In the genomic region with DNA sequence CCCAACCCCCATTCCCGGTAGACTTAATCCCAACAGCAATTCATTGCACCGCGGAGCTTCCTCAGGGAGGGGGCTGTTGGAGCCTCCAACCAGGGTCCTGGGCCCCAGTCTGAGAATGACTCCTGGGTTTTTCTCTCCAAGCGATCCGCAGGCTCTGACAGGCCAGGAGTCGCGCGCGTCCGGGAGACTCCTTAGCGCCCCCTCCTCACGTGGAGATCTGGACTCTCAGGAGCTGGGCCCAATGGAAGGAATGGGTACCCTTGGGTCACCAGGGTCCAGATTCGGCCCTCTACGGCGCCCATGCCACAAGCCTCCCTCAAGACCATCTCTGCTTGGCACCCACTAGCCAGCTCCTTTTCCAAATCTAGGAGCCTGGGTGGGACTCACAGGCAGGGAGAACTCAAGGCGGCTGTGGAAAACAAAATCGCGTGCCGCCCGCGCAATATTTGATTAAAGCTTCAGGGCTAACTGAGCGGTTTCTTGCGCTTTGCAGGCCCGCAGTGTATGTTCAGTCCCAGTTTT, we compare ENCODE assay signal across 10 cellular contexts. TPM values are rescaled to one million over a fixed set of nuclear protein-coding genes. Genes with fewer than 3 reads are reported as not detected.
DNase-seq lines count a peak whose midpoint lies in the region; ATAC-seq, FAIRE-seq and TF ChIP-seq lines count a peak whose summit lies in the region.
"Had no signal": no experiment of that assay in that cellular context is flagged by ENCODE, and none has a peak within 500 bp of the region (broad histone marks: within the 10 kb centered on the region; RNA-seq: fewer than 3 reads in every experiment).

No MANE protein-coding gene starts in this region.

- H3K4me3 ChIP-seq in H1 (ENCODE audit: extremely low read depth in 1 of 4, insufficient read depth in 2 of 4, low read depth in 3 of 4, low read length in 4 of 4) (peak overlapping the region; percentile 36 to 53 (median 42); a peak in 5 of 8 replicates), PC-3 (ENCODE audit: low read length) (no peak overlapping the region)

- H2AFZ ChIP-seq in H1 (ENCODE audit: low read length) (no peak overlapping the region), PC-3 (ENCODE audit: low read length) (no peak overlapping the region)

- DNase-seq in activated naive CD4-positive, alpha-beta T cell treated with anti-CD3 and anti-CD28 coated beads, Interleukin-2, amount 10 ng/mL, durations not matched to agents 7 days and 5 days, result no peak
- DNase-seq in activated naive CD4-positive, alpha-beta T cell (lab: John Stamatoyannopoulos, UW), result no peak
- DNase-seq in H1 (ENCODE audit: low read depth in 1 of 2, low spot score in 2 of 2) (no peak), naive B cell (no peak), type B pancreatic cell (ENCODE audit: extremely low spot score, unreplicated experiment) (no peak), middle frontal gyrus (ENCODE audit: extremely low spot score, low spot score) (no peak), NCI-H2029 treated with DMSO at 0.1 percent for 48 hours (lab: John Stamatoyannopoulos, UW) (no peak), PC-3 (no peak)

- H3K23ac ChIP-seq in H1 (ENCODE audit: insufficient read length), result no peak overlapping the region

- H3K9ac ChIP-seq in H1 (replicated peaks in 1 of 4; ENCODE audit: extremely low read depth in 1 of 4, low read depth in 3 of 4, low read length in 3 of 4) (no peak overlapping the region), PC-3 (ENCODE audit: low read length) (no peak overlapping the region)
- H3K9ac ChIP-seq: BLaER1 treated with 17β-estradiol and CSF1 and Interleukin-3, amounts not matched to agents 10 nM and 100 nM had no signal

- no peak for FAIRE-seq in H1 (lab: Jason Lieb, UNC)

- H2BK120ac ChIP-seq in H1 (replicated peaks; ENCODE audit: low read depth, low read length), result no peak overlapping the region

- peaks cover 7 to 42% (median 30%) of the 10 kb centered on the region in 4 experiments for H3K4me1 ChIP-seq in H1 (replicated peaks in 1 of 4; ENCODE audit: control insufficient read depth in 3 of 4, insufficient read depth in 4 of 4, low read length in 3 of 4)
- no peaks in the 10 kb centered on the region for H3K4me1 ChIP-seq in PC-3 (ENCODE audit: insufficient read depth, low read length)

- H3K23me2 ChIP-seq in H1 (ENCODE audit: low read depth, low read length), result peaks cover 3% of the 10 kb centered on the region; the same call in 1 of the 2 replicates

- POLR2A ChIA-PET in H1 (lab: Charles Lee; ENCODE audit: partially characterized antibody) (interaction anchor here (0.7 to 2.7 kb wide), 5 partner anchors 11 to 21 kb away, joined by 3 to 10 read pairs (median 4); no protein-coding TSS in a partner anchor), PC-3 (lab: Charles Lee; ENCODE audit: unreplicated experiment) (no interaction called here)

- no peaks in the 10 kb centered on the region for H3K79me2 ChIP-seq in H1 (ENCODE audit: control insufficient read depth in 1 of 2, insufficient read depth in 2 of 2, low read length in 2 of 2)
- H3K79me2 ChIP-seq in PC-3 (ENCODE audit: low read length), result no peaks in the 10 kb centered on the region

- TF ChIP-seq RAD21 in H1 (IDR thresholded peaks at IDR 0.05 in 1 of 2, conservative IDR thresholded peaks at IDR 0.05 in 1 of 2; ENCODE audit: low read depth in 2 of 2, low read length in 2 of 2), result no peak

- WGBS in H1 (ENCODE audit: extremely low coverage in 1 of 2, insufficient coverage in 1 of 2, insufficient read length in 1 of 2, insufficient replicate concordance in 2 of 2, low coverage in 1 of 2, low lambda C conversion rate in 2 of 2, missing lambda C conversion rate in 1 of 2), 2 experiments, result 6% methylated on average over 24 of the region's 24 CpGs; no CpG with 5 or more reads in 1 of the 2 experiments

- no peaks in the 10 kb centered on the region for H3K9me3 ChIP-seq in H1 (ENCODE audit: insufficient read depth in 2 of 2, low read depth in 1 of 2, low read length in 1 of 2)
- no peaks in the 10 kb centered on the region for H3K9me3 ChIP-seq in PC-3 (ENCODE audit: low read length)

- H3F3A ChIP-seq in PC-3 (ENCODE audit: low read length, unreplicated experiment), result no peaks in the 10 kb centered on the region

- intact Hi-C loops in PC-3 (cut with micrococcal nuclease), result no loop called here

- peaks cover 8% of the 10 kb centered on the region for H3K9me3 Mint-ChIP-seq in activated naive CD4-positive, alpha-beta T cell treated with anti-CD3 and anti-CD28 coated beads, Interleukin-2, amount 10 ng/mL, durations not matched to agents 7 days and 5 days
- H3K9me3 Mint-ChIP-seq in naive B cell (peaks cover 8 to 56% (median 25%) of the 10 kb centered on the region in 7 donors), type B pancreatic cell (no peaks in the 10 kb centered on the region)

- H3K27ac ChIP-seq in H1 (ENCODE audit: low read depth, low read length) (no peak overlapping the region), PC-3 (ENCODE audit: low read length) (no peak overlapping the region)
- H3K27ac ChIP-seq: BLaER1 treated with 17β-estradiol and CSF1 and Interleukin-3, amounts not matched to agents 10 nM and 100 nM had no signal

- H3K4me2 ChIP-seq in H1 (ENCODE audit: insufficient read depth in 1 of 2, low read depth in 2 of 2, low read length in 2 of 2), result peak overlapping the region; percentile 83 to 84
- no peak overlapping the region for H3K4me2 ChIP-seq in PC-3 (ENCODE audit: low read length)
- H3K4me2 ChIP-seq: BLaER1 treated with 17β-estradiol and CSF1 and Interleukin-3, amounts not matched to agents 10 nM and 100 nM had no signal

- no TSS peak for BruUV-seq in PC-3 (replicated peaks; lab: Mats Ljungman, UMichigan)

- H3K4ac ChIP-seq in H1 (replicated peaks; ENCODE audit: insufficient read length, low read depth, low read length), result no peak overlapping the region

- no peak overlapping the region for H4K8ac ChIP-seq in H1 (ENCODE audit: extremely low read depth, insufficient read depth, low read length)

- TF ChIP-seq CTCF in H1 (IDR thresholded peaks at IDR 0.05; ENCODE audit: control extremely low read depth in 1 of 3, insufficient read depth in 1 of 3, low read depth in 1 of 3, low read length in 3 of 3), result no peak
- TF ChIP-seq CTCF in type B pancreatic cell (conservative IDR thresholded peaks at IDR 0.05), result no peak
- TF ChIP-seq CTCF in PC-3 (conservative IDR thresholded peaks at IDR 0.05; ENCODE audit: low read depth, low read length), result no peak

- H3K36me3 ChIP-seq in H1 (ENCODE audit: control insufficient read depth in 2 of 4, insufficient read depth in 4 of 4, low read length in 3 of 4) (no peaks in the 10 kb centered on the region; a peak in 1 of 8 replicates), PC-3 (ENCODE audit: low read depth, low read length) (no peaks in the 10 kb centered on the region)

- TF ChIP-seq EP300 in H1 (IDR thresholded peaks at IDR 0.05; ENCODE audit: borderline replicate concordance in 1 of 2, low read depth in 2 of 2, low read length in 2 of 2), result no peak

- no peak overlapping the region for H2BK5ac ChIP-seq in H1 (ENCODE audit: low read depth, low read length)

- H4K91ac ChIP-seq in H1 (replicated peaks; ENCODE audit: insufficient read length, low read length), result no peak overlapping the region

- H3K18ac ChIP-seq in H1 (ENCODE audit: extremely low read depth, low read length), result no peak overlapping the region

- H4K5ac ChIP-seq in H1 (ENCODE audit: insufficient read length, low read depth, low read length), result no peak overlapping the region

- peaks cover 4% of the 10 kb centered on the region for H3K4me1 Mint-ChIP-seq in activated naive CD4-positive, alpha-beta T cell treated with anti-CD3 and anti-CD28 coated beads, Interleukin-2, amount 10 ng/mL, durations not matched to agents 7 days and 5 days
- peaks cover 14 to 30% (median 21%) of the 10 kb centered on the region in 3 donors for H3K4me1 Mint-ChIP-seq in naive B cell
- H3K4me1 Mint-ChIP-seq in type B pancreatic cell (ENCODE audit: unreplicated experiment), result peaks cover 34% of the 10 kb centered on the region

- peaks cover 97 to 100% (median 100%) of the 10 kb centered on the region in 4 experiments for H3K27me3 ChIP-seq in H1 (replicated peaks in 1 of 4; ENCODE audit: control insufficient read depth in 3 of 4, extremely low read depth in 1 of 4, insufficient read depth in 3 of 4, low read length in 3 of 4)
- peaks cover 45% of the 10 kb centered on the region for H3K27me3 ChIP-seq in PC-3 (ENCODE audit: low read length)

- TF ChIP-seq POLR2A in H1 (IDR thresholded peaks at IDR 0.05; ENCODE audit: control extremely low read depth in 1 of 2, low read depth in 2 of 2, low read length in 2 of 2), result no peak

- CTCF ChIA-PET in activated naive CD4-positive, alpha-beta T cell treated with anti-CD3 and anti-CD28 coated beads, Interleukin-2, amount 10 ng/mL, durations not matched to agents 7 days and 5 days (lab: Charles Lee), result interaction anchor here (0.7 to 1.4 kb wide), 3 partner anchors 13 to 1332 kb away, joined by 3 to 5 read pairs (median 3); no protein-coding TSS in a partner anchor
- CTCF ChIA-PET in H1 (lab: Charles Lee; ENCODE audit: partially characterized antibody) (interaction anchor here (0.7 to 3.6 kb wide), 8 partner anchors 10 to 511 kb away, joined by 3 to 39 read pairs (median 12); no protein-coding TSS in a partner anchor), PC-3 (lab: Charles Lee) (no interaction called here)

- no peaks in the 10 kb centered on the region for H3K79me1 ChIP-seq in H1 (ENCODE audit: low read depth, low read length)

- no peak overlapping the region for H2BK12ac ChIP-seq in H1 (ENCODE audit: low read depth, low read length)

- peaks cover 27% of the 10 kb centered on the region for H3K36me3 Mint-ChIP-seq in activated naive CD4-positive, alpha-beta T cell treated with anti-CD3 and anti-CD28 coated beads, Interleukin-2, amount 10 ng/mL, durations not matched to agents 7 days and 5 days
- H3K36me3 Mint-ChIP-seq in naive B cell (peaks cover 20 to 54% of the 10 kb centered on the region in 2 donors), type B pancreatic cell (peaks cover 20% of the 10 kb centered on the region)

- no peak overlapping the region for H2AK5ac ChIP-seq in H1 (ENCODE audit: low read depth, low read length)

- no peak overlapping the region for H3K14ac ChIP-seq in H1 (ENCODE audit: insufficient read length)

- no peak overlapping the region for H2BK15ac ChIP-seq in H1 (ENCODE audit: low read length)

- no peak overlapping the region for H2BK20ac ChIP-seq in H1 (ENCODE audit: low read length)

- peaks cover 100% of the 10 kb centered on the region for H3K27me3 Mint-ChIP-seq in activated naive CD4-positive, alpha-beta T cell treated with anti-CD3 and anti-CD28 coated beads, Interleukin-2, amount 10 ng/mL, durations not matched to agents 7 days and 5 days
- H3K27me3 Mint-ChIP-seq in naive B cell (peaks cover 63 to 95% (median 85%) of the 10 kb centered on the region in 3 donors), type B pancreatic cell (peaks cover 99% of the 10 kb centered on the region)

- ATAC-seq in naive B cell (ENCODE audit: low read depth in 2 of 2) (no peak), PC-3 (no peak)

- no peak overlapping the region for H3K56ac ChIP-seq in H1 (replicated peaks; ENCODE audit: insufficient read length, low read depth, low read length)

- peaks cover 19 to 40% of the 10 kb centered on the region in 2 experiments for H4K20me1 ChIP-seq in H1 (replicated peaks in 1 of 2; ENCODE audit: control insufficient read depth in 1 of 2, insufficient read depth in 2 of 2, low read length in 2 of 2)
- no peaks in the 10 kb centered on the region for H4K20me1 ChIP-seq in PC-3 (ENCODE audit: low read length)
- H4K20me1 ChIP-seq: BLaER1 treated with 17β-estradiol and CSF1 and Interleukin-3, amounts not matched to agents 10 nM and 100 nM had no signal

- peak overlapping the region; percentile 80 for H3K27ac Mint-ChIP-seq in activated naive CD4-positive, alpha-beta T cell treated with anti-CD3 and anti-CD28 coated beads, Interleukin-2, amount 10 ng/mL, durations not matched to agents 7 days and 5 days
- H3K27ac Mint-ChIP-seq in naive B cell (peak overlapping the region in 4 of 6 donors; percentile 36 to 95 (median 84)), type B pancreatic cell (peak overlapping the region; percentile 97)

- H3K4me3 Mint-ChIP-seq in activated naive CD4-positive, alpha-beta T cell treated with anti-CD3 and anti-CD28 coated beads, Interleukin-2, amount 10 ng/mL, durations not matched to agents 7 days and 5 days, result peak overlapping the region; percentile 21
- H3K4me3 Mint-ChIP-seq in naive B cell, result peak overlapping the region in 3 of 8 donors; percentile 16 to 81 (median 53)
- peak overlapping the region; percentile 98 for H3K4me3 Mint-ChIP-seq in type B pancreatic cell

- H3K9me2 ChIP-seq in PC-3 (replicated peaks; ENCODE audit: low read length), result no peaks in the 10 kb centered on the region

RNA-seq across cellular contexts. Expression of a gene that starts 7.1 kb away (rescaled TPM):
- total RNA-seq in H1 (2021; fragmentation: NEBNext Ultra II Directional; extraction: Animal tissue kit (Norgen Biotek cat#: 25700)), result not detected in 2 replicates
- polyA plus RNA-seq in H1 (2011; rRNA removed), result 0.05 TPM in 1 of 2 replicates, not detected in the other
- 0.04 TPM for polyA plus RNA-seq in H1 (2011; cell fraction: cytosol; rRNA removed)
- polyA plus RNA-seq in H1 (2011; cell fraction: nucleus; rRNA removed), result not detected
- polyA plus RNA-seq in H1 (2012, experiment 1 of 2), result 0.05 to 0.37 TPM in 2 of 4 replicates, not detected in the others
- 0.47 TPM for polyA plus RNA-seq in H1 (2012, experiment 2 of 2)
- 0.04 TPM for polyA plus RNA-seq in H1 (2013, experiment 1 of 2)
- polyA plus RNA-seq in H1 (2013, experiment 2 of 2), result not detected
- not detected in 2 replicates for polyA minus RNA-seq in H1 (2011; rRNA and poly(A)+ RNA removed)
- not detected for polyA minus RNA-seq in H1 (2011; cell fraction: cytosol; rRNA and poly(A)+ RNA removed)
- not detected for polyA minus RNA-seq in H1 (2011; cell fraction: nucleus; rRNA and poly(A)+ RNA removed)
- not detected for polyA plus RNA-seq in naive B cell (ENCODE audit: low read depth in 6 of 6)
- total RNA-seq in type B pancreatic cell (ENCODE audit: low replicate concordance), result 8.3 and 40.3 TPM in 2 replicates
- not detected in 2 replicates for total RNA-seq in PC-3 (2014; rRNA removed)
- total RNA-seq: glomerular endothelial cell had no signal
